Comparison of ENCODE assay signal across 27 cellular contexts in genomic region chr4:145042601-145043000, GRCh38.
"Had no signal": no experiment of that assay in that cellular context is flagged by ENCODE, and none has a peak within 500 bp of the region (broad histone marks: within the 10 kb centered on the region; RNA-seq: fewer than 3 reads in every experiment).

No MANE protein-coding gene starts in this region.

- H3K27me3 ChIP-seq: esophagus squamous epithelium, heart right ventricle, neutrophil, right atrium auricular region, testis, tibial artery had no signal

- H3K36me3 ChIP-seq: esophagus squamous epithelium, lower lobe of right lung, neutrophil, right atrium auricular region, tibial artery had no signal

- H3K27ac Mint-ChIP-seq: immature natural killer cell; naive thymus-derived CD8-positive, alpha-beta T cell; progenitor cell of endocrine pancreas; stimulated activated memory B cell treated with anti-CD40 and anti-IgM and Interleukin-4, amounts not matched to agents 10 μg/mL and 1 μg/mL and 100 μg/mL, for 72 hours; type B pancreatic cell had no signal

- ATAC-seq: heart right ventricle; left ventricle myocardium superior; lower lobe of right lung; naive thymus-derived CD8-positive, alpha-beta T cell; sciatic nerve; stimulated activated memory B cell treated with anti-CD40 and anti-IgM and Interleukin-4, amounts not matched to agents 10 μg/mL and 1 μg/mL and 100 μg/mL, for 72 hours; stimulated activated naive CD8-positive, alpha-beta T cell treated with anti-CD3 and anti-CD28 coated beads, Interleukin-15, Interleukin-2, amounts not matched to agents 100 U/mL and 50 U/mL, for 24 hours had no signal

- H3K9me3 ChIP-seq: esophagus squamous epithelium, heart right ventricle, lower lobe of right lung, neutrophil, right atrium auricular region, testis, tibial artery had no signal

- H3K4me3 ChIP-seq: coronary artery, esophagus squamous epithelium, heart right ventricle, lower lobe of right lung, right atrium auricular region, testis, tibial artery had no signal

- H3K27me3 Mint-ChIP-seq: naive thymus-derived CD8-positive, alpha-beta T cell; progenitor cell of endocrine pancreas; stimulated activated memory B cell treated with anti-CD40 and anti-IgM and Interleukin-4, amounts not matched to agents 10 μg/mL and 1 μg/mL and 100 μg/mL, for 72 hours; type B pancreatic cell had no signal

- H3K4me3 Mint-ChIP-seq: immature natural killer cell; naive thymus-derived CD8-positive, alpha-beta T cell; stimulated activated memory B cell treated with anti-CD40 and anti-IgM and Interleukin-4, amounts not matched to agents 10 μg/mL and 1 μg/mL and 100 μg/mL, for 72 hours; type B pancreatic cell had no signal

- DNase-seq: dermis blood vessel endothelial cell; effector memory CD4-positive, alpha-beta T cell; erythroblast; esophagus squamous epithelium; foreskin melanocyte; glutamatergic neuron; heart right ventricle; hypothalamus; immature natural killer cell; islet precursor cell; left ventricle myocardium superior; lower lobe of right lung; naive thymus-derived CD8-positive, alpha-beta T cell; stimulated activated CD4-positive, alpha-beta T cell treated with anti-CD3 and anti-CD28 coated beads, Interleukin-2, amount 100 ng/mL, for 24 hours; stimulated activated CD4-positive, alpha-beta T cell treated with anti-CD3 and anti-CD28 coated beads, Interleukin-4, amount 100 ng/mL, for 24 hours; stimulated activated naive CD8-positive, alpha-beta T cell treated with anti-CD3 and anti-CD28 coated beads, Interleukin-15, Interleukin-2, amounts not matched to agents 100 U/mL and 50 U/mL, for 24 hours; substantia nigra; testis; tibial artery had no signal

- H3K9me3 Mint-ChIP-seq: immature natural killer cell; naive thymus-derived CD8-positive, alpha-beta T cell; stimulated activated memory B cell treated with anti-CD40 and anti-IgM and Interleukin-4, amounts not matched to agents 10 μg/mL and 1 μg/mL and 100 μg/mL, for 72 hours; type B pancreatic cell had no signal

- H3K27ac ChIP-seq: coronary artery, esophagus squamous epithelium, heart right ventricle, lower lobe of right lung, neutrophil, parathyroid adenoma, right atrium auricular region, testis, tibial artery had no signal

- H3K36me3 Mint-ChIP-seq: immature natural killer cell had no signal

- H3K4me1 ChIP-seq: esophagus squamous epithelium, lower lobe of right lung, parathyroid adenoma, right atrium auricular region, testis, tibial artery had no signal

- H2AFZ ChIP-seq: parathyroid adenoma had no signal

- H3K79me2 ChIP-seq: parathyroid adenoma had no signal

- H3K9ac ChIP-seq: parathyroid adenoma had no signal
